Comparison of ENCODE assay signal across 8 cellular contexts in genomic region chr7:1533569-1534329, GRCh38. TPM values are rescaled to one million over a fixed set of nuclear protein-coding genes. Genes with fewer than 3 reads are reported as not detected.
A peak's percentile ranks its signal among the peaks of the same experiment; 100 is the strongest.
DNase-seq lines count a peak whose midpoint lies in the region; ATAC-seq, FAIRE-seq and TF ChIP-seq lines count a peak whose summit lies in the region.

No MANE protein-coding gene starts in this region.

- intact Hi-C loops in esophagus muscularis mucosa (cut with DNase I) (no loop called here), pancreas (cut with DNase I) (no loop called here)

- no peak for TF ChIP-seq CTCF in AG09319 (IDR thresholded peaks at IDR 0.05; ENCODE audit: low read depth, low read length)
- no peak for TF ChIP-seq CTCF in WI38 (IDR thresholded peaks at IDR 0.05; ENCODE audit: low read depth, low read length)
- no peak for TF ChIP-seq CTCF in esophagus muscularis mucosa (IDR thresholded peaks at IDR 0.05)
- no peak for TF ChIP-seq CTCF in pancreas (IDR thresholded peaks at IDR 0.05)

- ATAC-seq in pancreas (peak in 1 of 4 donors; percentile 3), HG02610 (IDR thresholded peaks at IDR 0.05; ENCODE audit: unreplicated experiment) (no peak), HG02981 (IDR thresholded peaks at IDR 0.05; ENCODE audit: unreplicated experiment) (no peak)

- H3K36me3 ChIP-seq in esophagus muscularis mucosa (peaks cover 0 to 16% (median 5%) of the 10 kb centered on the region in 4 donors), pancreas (no peaks in the 10 kb centered on the region)

- DNase-seq in AG09319 (ENCODE audit: extremely low read depth, low read depth) (peak; percentile 41), H4 (ENCODE audit: low spot score) (peak; percentile 100), esophagus muscularis mucosa (ENCODE audit: extremely low spot score) (no peak), pancreas (peak; percentile 43 to 86 (median 72)), Ammon's horn (ENCODE audit: low spot score) (no peak)

- H3K27ac ChIP-seq in esophagus muscularis mucosa (replicated peaks in 1 of 4), result peak overlapping the region; percentile 97 to 99 (median 97)
- H3K27ac ChIP-seq in pancreas, result peak overlapping the region; percentile 97 to 99 (median 98)

- TF ChIP-seq POLR2A in esophagus muscularis mucosa (IDR thresholded peaks at IDR 0.05; ENCODE audit: low read depth), result no peak

- TF ChIP-seq EP300 in esophagus muscularis mucosa (IDR thresholded peaks at IDR 0.05), result no peak

- H3K9me3 ChIP-seq in esophagus muscularis mucosa (no peaks in the 10 kb centered on the region), pancreas (no peaks in the 10 kb centered on the region)

- H3K4me1 ChIP-seq in esophagus muscularis mucosa (peaks cover 49 to 81% (median 74%) of the 10 kb centered on the region in 4 donors), pancreas (peaks cover 27 to 49% (median 37%) of the 10 kb centered on the region in 3 donors)

- H3K27me3 ChIP-seq in esophagus muscularis mucosa (peaks cover 0 to 6% (median 0%) of the 10 kb centered on the region in 4 donors), pancreas (no peaks in the 10 kb centered on the region)

- FAIRE-seq in pancreas (lab: Jason Lieb, UNC), result no peak

- H3K4me3 ChIP-seq in WI38 (ENCODE audit: low read depth, low read length) (peak overlapping the region; percentile 82), esophagus muscularis mucosa (peak overlapping the region; percentile 60 to 96 (median 78)), pancreas (peak overlapping the region in 2 of 4 donors; percentile 68 to 69)

- WGBS in esophagus muscularis mucosa, result 81% methylated on average over 18 of the region's 24 CpGs
- 56 to 58% methylated on average over 24 of the region's 24 CpGs for WGBS in pancreas, 2 donors

RNA-seq across cellular contexts. Expression of gene MAFK, which starts 3.2 kb away (rescaled TPM):
- total RNA-seq in H4 (2014; rRNA removed; shearing (Covaris generic)), result 13.2 and 16.9 TPM in 2 replicates
- total RNA-seq in esophagus muscularis mucosa, result 100 to 1,000 TPM in 1 of 4 donors, 10 to 100 TPM in 3; 61.5 to 104 (median 83.0) TPM
- 10 to 100 TPM; 21.1 to 43.2 (median 23.4) TPM for total RNA-seq in pancreas
- polyA plus RNA-seq in pancreas, result 10 to 100 TPM; 42.6 to 71.2 TPM

RNA-seq across cellular contexts. Expression of gene TMEM184A, which starts 22.3 kb away (rescaled TPM):
- total RNA-seq in H4 (2014; rRNA removed; shearing (Covaris generic)), result 2.3 and 4.4 TPM in 2 replicates
- total RNA-seq in esophagus muscularis mucosa, result under 1 TPM in 2 of 4 donors, not detected in 2; 0.23 to 0.42 TPM
- total RNA-seq in pancreas, result 10 to 100 TPM; 15.2 to 27.5 (median 21.3) TPM
- 10 to 100 TPM; 29.0 to 58.9 TPM for polyA plus RNA-seq in pancreas

RNA-seq across cellular contexts. Expression of gene INTS1, which starts 29.6 kb away (rescaled TPM):
- 32.7 and 34.1 TPM in 2 replicates for total RNA-seq in H4 (2014; rRNA removed; shearing (Covaris generic))
- total RNA-seq in esophagus muscularis mucosa (10 to 100 TPM; 33.1 to 80.3 (median 48.0) TPM), pancreas (10 to 100 TPM; 45.0 to 73.2 (median 58.3) TPM)
- polyA plus RNA-seq in pancreas, result 100 to 1,000 TPM in 1 of 2 donors, 10 to 100 TPM in 1; 92.7 to 166 TPM

RNA-seq across cellular contexts. Expression of gene PSMG3, which starts 36.1 kb away (rescaled TPM):
- total RNA-seq in H4 (2014; rRNA removed; shearing (Covaris generic)), result 99.6 and 126 TPM in 2 replicates
- total RNA-seq in esophagus muscularis mucosa, result 10 to 100 TPM; 26.8 to 33.2 (median 29.3) TPM
- total RNA-seq in pancreas, result 10 to 100 TPM in 4 of 6 donors, 1 to 10 TPM in 2; 6.7 to 12.0 (median 11.0) TPM
- polyA plus RNA-seq in pancreas, result 10 to 100 TPM; 45.6 to 46.1 TPM

Comparison
In these comparisons a context has a peak if more than half of its experiments do, and no peak if none do; other contexts are left out.
1. DNase-seq: peak in AG09319 (single experiment), H4 (single experiment) and pancreas (6 of 6); none in esophagus muscularis mucosa (single experiment) and Ammon's horn (single experiment).